In genomic region chr12:68579254-68579653, GRCh38 we compare ENCODE assay signal across 16 cellular contexts.
"Had no signal": no experiment of that assay in that cellular context is flagged by ENCODE, and none has a peak within 500 bp of the region (broad histone marks: within the 10 kb centered on the region; RNA-seq: fewer than 3 reads in every experiment).

No MANE protein-coding gene starts in this region.

- H3K9me3 ChIP-seq: gastroesophageal sphincter, pancreas, tibial nerve, uterus had no signal

- H3K27ac ChIP-seq: gastroesophageal sphincter, pancreas, tibial nerve, uterus had no signal

- H3K27me3 ChIP-seq: gastroesophageal sphincter, pancreas, tibial nerve, uterus had no signal

- H3K4me1 Mint-ChIP-seq: stimulated activated effector memory CD8-positive, alpha-beta T cell treated with anti-CD3 and anti-CD28 coated beads, Interleukin-12 subunit alpha, Interleukin-12 subunit beta, amount 100 ng/mL, for 72 hours; WTC11 had no signal

- H3K36me3 Mint-ChIP-seq: stimulated activated effector memory CD8-positive, alpha-beta T cell treated with anti-CD3 and anti-CD28 coated beads, Interleukin-12 subunit alpha, Interleukin-12 subunit beta, amount 100 ng/mL, for 72 hours; WTC11 had no signal

- ATAC-seq: gastroesophageal sphincter; pancreas; SK-N-SH treated with all-trans-retinoic acid at 6 μM for 48 hours; stimulated activated effector memory CD8-positive, alpha-beta T cell treated with anti-CD3 and anti-CD28 coated beads, Interleukin-12 subunit alpha, Interleukin-12 subunit beta, amount 100 ng/mL, for 72 hours; WTC11 had no signal

- H3K9me3 Mint-ChIP-seq: stimulated activated effector memory CD8-positive, alpha-beta T cell treated with anti-CD3 and anti-CD28 coated beads, Interleukin-12 subunit alpha, Interleukin-12 subunit beta, amount 100 ng/mL, for 72 hours; WTC11 had no signal

- H3K4me3 Mint-ChIP-seq: stimulated activated effector memory CD8-positive, alpha-beta T cell treated with anti-CD3 and anti-CD28 coated beads, Interleukin-12 subunit alpha, Interleukin-12 subunit beta, amount 100 ng/mL, for 72 hours; WTC11 had no signal

- DNase-seq: activated CD4-positive, alpha-beta T cell treated with anti-CD3 and anti-CD28 coated beads, Interleukin-2, amount 50 U/mL, for 1 hour; activated CD8-positive, alpha-beta memory T cell treated with anti-CD3 and anti-CD28 coated beads, Interleukin-2, amount 50 U/mL, for 4 hours; activated effector memory CD4-positive, alpha-beta T cell treated with anti-CD3 and anti-CD28 coated beads, Interleukin-2, amount 50 U/mL, for 16 hours; amniotic stem cell; islet precursor cell; mammary epithelial cell; pancreas; SHP77 treated with DMSO at 0.1 percent for 48 hours; stimulated activated CD4-positive, alpha-beta T cell treated with anti-CD3 and anti-CD28 coated beads, Interleukin-2, amount 100 ng/mL, for 24 hours; substantia nigra; uterus had no signal

- H3K27ac Mint-ChIP-seq: stimulated activated effector memory CD8-positive, alpha-beta T cell treated with anti-CD3 and anti-CD28 coated beads, Interleukin-12 subunit alpha, Interleukin-12 subunit beta, amount 100 ng/mL, for 72 hours; WTC11 had no signal
